In the genomic region with DNA sequence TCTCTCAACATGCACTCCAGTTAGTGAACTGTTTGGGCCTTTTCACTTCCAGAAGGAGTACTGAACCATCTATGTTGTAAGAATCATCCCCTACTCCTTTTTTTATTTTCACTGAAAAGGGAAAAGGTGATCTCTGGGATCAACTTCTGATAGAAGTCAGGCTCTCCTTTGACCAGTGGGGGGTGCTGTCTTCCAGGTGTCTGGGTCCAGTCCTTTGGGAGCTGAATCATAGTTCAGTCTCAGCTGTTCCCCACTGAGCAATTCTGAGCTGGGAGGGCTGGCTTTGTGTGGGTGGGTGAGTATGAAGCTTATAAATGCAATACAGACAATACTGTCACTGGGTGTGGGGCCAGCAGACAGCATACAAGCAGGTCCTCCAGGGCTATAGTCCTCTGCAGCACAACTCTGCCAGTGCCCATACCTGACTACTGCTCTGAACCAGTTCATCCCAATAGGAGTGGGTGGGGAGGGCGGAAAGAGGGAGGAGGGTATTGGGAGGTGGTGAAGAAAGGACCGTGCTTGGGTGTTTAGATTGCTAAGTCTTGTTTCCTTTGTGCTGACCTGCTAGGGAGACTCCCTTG, we compare ENCODE assay signal across 8 cellular contexts.
DNase-seq lines count a peak whose midpoint lies in the region; ATAC-seq, FAIRE-seq and TF ChIP-seq lines count a peak whose summit lies in the region.

No MANE protein-coding gene starts in this region.

- intact Hi-C loops in posterior cingulate gyrus (cut with DNase I) = loop anchor here (2.0 kb wide), 2 partner anchors 62 to 198 kb away; no protein-coding TSS in a partner anchor

- H3K4me3 ChIP-seq in fibroblast of mammary gland (ENCODE audit: control insufficient read depth, low read depth, low read length) = no peak overlapping the region

- peak; percentile 81 for DNase-seq in activated effector memory CD4-positive, alpha-beta T cell treated with anti-CD3 and anti-CD28 coated beads, Interleukin-2, amount 50 U/mL, for 16 hours
- no peak for DNase-seq in activated effector memory CD4-positive, alpha-beta T cell treated with Interleukin-2 at 50 U/mL for 16 hours
- DNase-seq in NCI-H2171 (lab: John Stamatoyannopoulos, UW) (peak; percentile 7), fibroblast of mammary gland (ENCODE audit: low read depth) (peak; percentile 97), posterior cingulate gyrus (peak; percentile 26 to 95 (median 72)), GM19239 (ENCODE audit: insufficient read length, low spot score) (no peak)
- peak; percentile 81 for DNase-seq in activated CD8-positive, alpha-beta memory T cell treated with anti-CD3 and anti-CD28 coated beads, Interleukin-2, amount 50 U/mL, for 48 hours

- no peak for ATAC-seq in GM18519 (IDR thresholded peaks at IDR 0.05; ENCODE audit: low FRiP score, unreplicated experiment)

- FAIRE-seq in GM19239 (lab: Jason Lieb, UNC) = no peak

- TF ChIP-seq CTCF in fibroblast of mammary gland (conservative IDR thresholded peaks at IDR 0.05; ENCODE audit: control insufficient read depth, insufficient read depth, low read depth, low read length) = peak; percentile 81

Comparison
In these comparisons a context has a peak if more than half of its experiments do, and no peak if none do; other contexts are left out.
1. DNase-seq: peak in activated effector memory CD4-positive, alpha-beta T cell treated with anti-CD3 and anti-CD28 coated beads, Interleukin-2, amount 50 U/mL, for 16 hours (single experiment), NCI-H2171 (single experiment), activated CD8-positive, alpha-beta memory T cell treated with anti-CD3 and anti-CD28 coated beads, Interleukin-2, amount 50 U/mL, for 48 hours (single experiment), fibroblast of mammary gland (single experiment) and posterior cingulate gyrus (10 of 10); none in activated effector memory CD4-positive, alpha-beta T cell treated with Interleukin-2 at 50 U/mL for 16 hours (single experiment) and GM19239 (single experiment).